2 cellular contexts compared by ENCODE assay signal in the genomic region with DNA sequence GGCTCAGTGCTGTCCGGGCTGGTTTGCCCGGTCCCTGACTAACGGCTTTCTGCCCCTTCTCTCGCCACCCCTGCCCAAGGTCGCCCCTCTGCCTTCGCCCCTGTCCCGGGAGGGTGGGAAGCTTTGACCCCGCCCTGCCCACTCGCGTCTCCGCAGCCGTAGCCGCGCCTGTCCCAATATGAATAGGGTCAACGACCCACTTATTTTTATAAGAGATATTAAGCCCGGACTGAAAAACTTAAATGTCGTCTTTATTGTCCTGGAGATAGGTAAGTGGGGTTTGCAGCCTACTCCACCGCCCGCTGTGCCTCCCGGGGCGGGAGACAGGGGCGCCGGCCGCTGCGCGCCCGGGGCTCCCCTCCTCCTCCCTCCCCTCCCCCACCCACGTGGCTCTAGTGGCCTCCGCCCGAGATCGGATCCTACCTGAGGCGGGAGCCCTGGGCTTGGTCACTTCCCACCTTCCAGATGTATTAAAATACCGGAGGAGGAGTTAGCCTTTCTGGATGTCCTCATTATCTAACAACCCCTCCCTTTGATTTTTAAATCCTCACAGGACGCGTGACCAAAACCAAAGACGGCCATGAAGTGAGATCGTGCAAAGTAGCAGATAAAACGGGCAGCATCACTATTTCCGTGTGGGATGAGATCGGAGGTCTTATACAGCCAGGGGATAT.
TF ChIP-seq lines count a peak whose summit lies in the region.

No MANE protein-coding gene starts in this region.

TF ChIP-seq in WTC11, 78 proteins besides CTCF, POLR2A, EP300 and RAD21:
- TF ChIP-seq TEAD1 (CRISPR knock-in tag; IDR thresholded peaks at IDR 0.05) (no peak), OVOL2 (CRISPR knock-in tag; IDR thresholded peaks at IDR 0.05; ENCODE audit: borderline replicate concordance) (no peak), ESRRA (CRISPR knock-in tag; IDR thresholded peaks at IDR 0.05; ENCODE audit: borderline replicate concordance) (no peak), ZNF423 (CRISPR knock-in tag; IDR thresholded peaks at IDR 0.05) (peak; percentile 91), TP53 (CRISPR knock-in tag; IDR thresholded peaks at IDR 0.05) (no peak)
- TF ChIP-seq, protein P1, sequence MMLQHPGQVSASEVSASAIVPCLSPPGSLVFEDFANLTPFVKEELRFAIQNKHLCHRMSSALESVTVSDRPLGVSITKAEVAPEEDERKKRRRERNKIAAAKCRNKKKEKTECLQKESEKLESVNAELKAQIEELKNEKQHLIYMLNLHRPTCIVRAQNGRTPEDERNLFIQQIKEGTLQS (CRISPR knock-in tag; conservative IDR thresholded peaks at IDR 0.05), result no peak
- TF ChIP-seq, protein P2, sequence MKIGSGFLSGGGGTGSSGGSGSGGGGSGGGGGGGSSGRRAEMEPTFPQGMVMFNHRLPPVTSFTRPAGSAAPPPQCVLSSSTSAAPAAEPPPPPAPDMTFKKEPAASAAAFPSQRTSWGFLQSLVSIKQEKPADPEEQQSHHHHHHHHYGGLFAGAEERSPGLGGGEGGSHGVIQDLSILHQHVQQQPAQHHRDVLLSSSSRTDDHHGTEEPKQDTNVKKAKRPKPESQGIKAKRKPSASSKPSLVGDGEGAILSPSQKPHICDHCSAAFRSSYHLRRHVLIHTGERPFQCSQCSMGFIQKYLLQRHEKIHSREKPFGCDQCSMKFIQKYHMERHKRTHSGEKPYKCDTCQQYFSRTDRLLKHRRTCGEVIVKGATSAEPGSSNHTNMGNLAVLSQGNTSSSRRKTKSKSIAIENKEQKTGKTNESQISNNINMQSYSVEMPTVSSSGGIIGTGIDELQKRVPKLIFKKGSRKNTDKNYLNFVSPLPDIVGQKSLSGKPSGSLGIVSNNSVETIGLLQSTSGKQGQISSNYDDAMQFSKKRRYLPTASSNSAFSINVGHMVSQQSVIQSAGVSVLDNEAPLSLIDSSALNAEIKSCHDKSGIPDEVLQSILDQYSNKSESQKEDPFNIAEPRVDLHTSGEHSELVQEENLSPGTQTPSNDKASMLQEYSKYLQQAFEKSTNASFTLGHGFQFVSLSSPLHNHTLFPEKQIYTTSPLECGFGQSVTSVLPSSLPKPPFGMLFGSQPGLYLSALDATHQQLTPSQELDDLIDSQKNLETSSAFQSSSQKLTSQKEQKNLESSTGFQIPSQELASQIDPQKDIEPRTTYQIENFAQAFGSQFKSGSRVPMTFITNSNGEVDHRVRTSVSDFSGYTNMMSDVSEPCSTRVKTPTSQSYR (CRISPR knock-in tag; IDR thresholded peaks at IDR 0.05), result no peak
- TF ChIP-seq, protein P3, sequence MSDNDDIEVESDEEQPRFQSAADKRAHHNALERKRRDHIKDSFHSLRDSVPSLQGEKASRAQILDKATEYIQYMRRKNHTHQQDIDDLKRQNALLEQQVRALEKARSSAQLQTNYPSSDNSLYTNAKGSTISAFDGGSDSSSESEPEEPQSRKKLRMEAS (CRISPR knock-in tag; IDR thresholded peaks at IDR 0.05), result peak; percentile 26; the same call in 1 of the 2 replicates
- TF ChIP-seq, protein P4, sequence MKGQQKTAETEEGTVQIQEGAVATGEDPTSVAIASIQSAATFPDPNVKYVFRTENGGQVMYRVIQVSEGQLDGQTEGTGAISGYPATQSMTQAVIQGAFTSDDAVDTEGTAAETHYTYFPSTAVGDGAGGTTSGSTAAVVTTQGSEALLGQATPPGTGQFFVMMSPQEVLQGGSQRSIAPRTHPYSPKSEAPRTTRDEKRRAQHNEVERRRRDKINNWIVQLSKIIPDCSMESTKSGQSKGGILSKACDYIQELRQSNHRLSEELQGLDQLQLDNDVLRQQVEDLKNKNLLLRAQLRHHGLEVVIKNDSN (CRISPR knock-in tag; IDR thresholded peaks at IDR 0.05), result 0 out of 2 replicates have a peak, but pooled peaks have one; percentile 21
- TF ChIP-seq, protein P5, sequence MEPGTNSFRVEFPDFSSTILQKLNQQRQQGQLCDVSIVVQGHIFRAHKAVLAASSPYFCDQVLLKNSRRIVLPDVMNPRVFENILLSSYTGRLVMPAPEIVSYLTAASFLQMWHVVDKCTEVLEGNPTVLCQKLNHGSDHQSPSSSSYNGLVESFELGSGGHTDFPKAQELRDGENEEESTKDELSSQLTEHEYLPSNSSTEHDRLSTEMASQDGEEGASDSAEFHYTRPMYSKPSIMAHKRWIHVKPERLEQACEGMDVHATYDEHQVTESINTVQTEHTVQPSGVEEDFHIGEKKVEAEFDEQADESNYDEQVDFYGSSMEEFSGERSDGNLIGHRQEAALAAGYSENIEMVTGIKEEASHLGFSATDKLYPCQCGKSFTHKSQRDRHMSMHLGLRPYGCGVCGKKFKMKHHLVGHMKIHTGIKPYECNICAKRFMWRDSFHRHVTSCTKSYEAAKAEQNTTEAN (CRISPR knock-in tag; IDR thresholded peaks at IDR 0.05), result no peak

TF ChIP-seq in HepG2, 621 proteins besides CTCF, POLR2A, EP300 and RAD21 (continues in another document):
- TF ChIP-seq ZNF143 (CRISPR knock-in tag; IDR thresholded peaks at IDR 0.05) (no peak), GTF3A (CRISPR knock-in tag; conservative IDR thresholded peaks at IDR 0.05) (no peak), AKAP8 (CRISPR knock-in tag; IDR thresholded peaks at IDR 0.05) (no peak), ZNF670 (CRISPR knock-in tag; IDR thresholded peaks at IDR 0.05; ENCODE audit: borderline replicate concordance) (peak; percentile 20; the same call in 1 of the 2 replicates), ZNF274 (CRISPR knock-in tag; IDR thresholded peaks at IDR 0.05) (no peak), ZNF564 (CRISPR knock-in tag; IDR thresholded peaks at IDR 0.05) (no peak), ZFP90 (CRISPR knock-in tag; IDR thresholded peaks at IDR 0.05; ENCODE audit: borderline replicate concordance) (no peak), PTBP1 (IDR thresholded peaks at IDR 0.05; ENCODE audit: low read depth, low read length, poor library complexity, severe bottlenecking) (no peak), ELF3 (CRISPR knock-in tag; IDR thresholded peaks at IDR 0.05) (no peak), AGO2 (optimal IDR thresholded peaks at IDR 0.05; ENCODE audit: low read depth, low read length) (peak; percentile 83), HMGA1 (CRISPR knock-in tag; conservative IDR thresholded peaks at IDR 0.05) (no peak), ATF7 (IDR thresholded peaks at IDR 0.05) (no peak), ATF7 (CRISPR knock-in tag; IDR thresholded peaks at IDR 0.05) (0 out of 2 replicates have a peak, but pooled peaks have one; percentile 11)
- TF ChIP-seq, protein P6, sequence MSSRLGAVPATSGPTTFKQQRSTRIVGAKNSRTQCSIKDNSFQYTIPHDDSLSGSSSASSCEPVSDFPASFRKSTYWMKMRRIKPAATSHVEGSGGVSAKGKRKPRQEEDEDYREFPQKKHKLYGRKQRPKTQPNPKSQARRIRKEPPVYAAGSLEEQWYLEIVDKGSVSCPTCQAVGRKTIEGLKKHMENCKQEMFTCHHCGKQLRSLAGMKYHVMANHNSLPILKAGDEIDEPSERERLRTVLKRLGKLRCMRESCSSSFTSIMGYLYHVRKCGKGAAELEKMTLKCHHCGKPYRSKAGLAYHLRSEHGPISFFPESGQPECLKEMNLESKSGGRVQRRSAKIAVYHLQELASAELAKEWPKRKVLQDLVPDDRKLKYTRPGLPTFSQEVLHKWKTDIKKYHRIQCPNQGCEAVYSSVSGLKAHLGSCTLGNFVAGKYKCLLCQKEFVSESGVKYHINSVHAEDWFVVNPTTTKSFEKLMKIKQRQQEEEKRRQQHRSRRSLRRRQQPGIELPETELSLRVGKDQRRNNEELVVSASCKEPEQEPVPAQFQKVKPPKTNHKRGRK (CRISPR knock-in tag; IDR thresholded peaks at IDR 0.05), result no peak
- TF ChIP-seq, protein P7, sequence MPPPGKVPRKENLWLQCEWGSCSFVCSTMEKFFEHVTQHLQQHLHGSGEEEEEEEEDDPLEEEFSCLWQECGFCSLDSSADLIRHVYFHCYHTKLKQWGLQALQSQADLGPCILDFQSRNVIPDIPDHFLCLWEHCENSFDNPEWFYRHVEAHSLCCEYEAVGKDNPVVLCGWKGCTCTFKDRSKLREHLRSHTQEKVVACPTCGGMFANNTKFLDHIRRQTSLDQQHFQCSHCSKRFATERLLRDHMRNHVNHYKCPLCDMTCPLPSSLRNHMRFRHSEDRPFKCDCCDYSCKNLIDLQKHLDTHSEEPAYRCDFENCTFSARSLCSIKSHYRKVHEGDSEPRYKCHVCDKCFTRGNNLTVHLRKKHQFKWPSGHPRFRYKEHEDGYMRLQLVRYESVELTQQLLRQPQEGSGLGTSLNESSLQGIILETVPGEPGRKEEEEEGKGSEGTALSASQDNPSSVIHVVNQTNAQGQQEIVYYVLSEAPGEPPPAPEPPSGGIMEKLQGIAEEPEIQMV (CRISPR knock-in tag; IDR thresholded peaks at IDR 0.05; ENCODE audit: low read depth), result no peak
- TF ChIP-seq, protein P8, sequence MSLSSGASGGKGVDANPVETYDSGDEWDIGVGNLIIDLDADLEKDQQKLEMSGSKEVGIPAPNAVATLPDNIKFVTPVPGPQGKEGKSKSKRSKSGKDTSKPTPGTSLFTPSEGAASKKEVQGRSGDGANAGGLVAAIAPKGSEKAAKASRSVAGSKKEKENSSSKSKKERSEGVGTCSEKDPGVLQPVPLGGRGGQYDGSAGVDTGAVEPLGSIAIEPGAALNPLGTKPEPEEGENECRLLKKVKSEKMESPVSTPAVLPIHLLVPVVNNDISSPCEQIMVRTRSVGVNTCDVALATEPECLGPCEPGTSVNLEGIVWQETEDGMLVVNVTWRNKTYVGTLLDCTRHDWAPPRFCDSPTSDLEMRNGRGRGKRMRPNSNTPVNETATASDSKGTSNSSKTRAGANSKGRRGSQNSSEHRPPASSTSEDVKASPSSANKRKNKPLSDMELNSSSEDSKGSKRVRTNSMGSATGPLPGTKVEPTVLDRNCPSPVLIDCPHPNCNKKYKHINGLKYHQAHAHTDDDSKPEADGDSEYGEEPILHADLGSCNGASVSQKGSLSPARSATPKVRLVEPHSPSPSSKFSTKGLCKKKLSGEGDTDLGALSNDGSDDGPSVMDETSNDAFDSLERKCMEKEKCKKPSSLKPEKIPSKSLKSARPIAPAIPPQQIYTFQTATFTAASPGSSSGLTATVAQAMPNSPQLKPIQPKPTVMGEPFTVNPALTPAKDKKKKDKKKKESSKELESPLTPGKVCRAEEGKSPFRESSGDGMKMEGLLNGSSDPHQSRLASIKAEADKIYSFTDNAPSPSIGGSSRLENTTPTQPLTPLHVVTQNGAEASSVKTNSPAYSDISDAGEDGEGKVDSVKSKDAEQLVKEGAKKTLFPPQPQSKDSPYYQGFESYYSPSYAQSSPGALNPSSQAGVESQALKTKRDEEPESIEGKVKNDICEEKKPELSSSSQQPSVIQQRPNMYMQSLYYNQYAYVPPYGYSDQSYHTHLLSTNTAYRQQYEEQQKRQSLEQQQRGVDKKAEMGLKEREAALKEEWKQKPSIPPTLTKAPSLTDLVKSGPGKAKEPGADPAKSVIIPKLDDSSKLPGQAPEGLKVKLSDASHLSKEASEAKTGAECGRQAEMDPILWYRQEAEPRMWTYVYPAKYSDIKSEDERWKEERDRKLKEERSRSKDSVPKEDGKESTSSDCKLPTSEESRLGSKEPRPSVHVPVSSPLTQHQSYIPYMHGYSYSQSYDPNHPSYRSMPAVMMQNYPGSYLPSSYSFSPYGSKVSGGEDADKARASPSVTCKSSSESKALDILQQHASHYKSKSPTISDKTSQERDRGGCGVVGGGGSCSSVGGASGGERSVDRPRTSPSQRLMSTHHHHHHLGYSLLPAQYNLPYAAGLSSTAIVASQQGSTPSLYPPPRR (CRISPR knock-in tag; IDR thresholded peaks at IDR 0.05; ENCODE audit: borderline replicate concordance), result no peak
- TF ChIP-seq, protein P9, sequence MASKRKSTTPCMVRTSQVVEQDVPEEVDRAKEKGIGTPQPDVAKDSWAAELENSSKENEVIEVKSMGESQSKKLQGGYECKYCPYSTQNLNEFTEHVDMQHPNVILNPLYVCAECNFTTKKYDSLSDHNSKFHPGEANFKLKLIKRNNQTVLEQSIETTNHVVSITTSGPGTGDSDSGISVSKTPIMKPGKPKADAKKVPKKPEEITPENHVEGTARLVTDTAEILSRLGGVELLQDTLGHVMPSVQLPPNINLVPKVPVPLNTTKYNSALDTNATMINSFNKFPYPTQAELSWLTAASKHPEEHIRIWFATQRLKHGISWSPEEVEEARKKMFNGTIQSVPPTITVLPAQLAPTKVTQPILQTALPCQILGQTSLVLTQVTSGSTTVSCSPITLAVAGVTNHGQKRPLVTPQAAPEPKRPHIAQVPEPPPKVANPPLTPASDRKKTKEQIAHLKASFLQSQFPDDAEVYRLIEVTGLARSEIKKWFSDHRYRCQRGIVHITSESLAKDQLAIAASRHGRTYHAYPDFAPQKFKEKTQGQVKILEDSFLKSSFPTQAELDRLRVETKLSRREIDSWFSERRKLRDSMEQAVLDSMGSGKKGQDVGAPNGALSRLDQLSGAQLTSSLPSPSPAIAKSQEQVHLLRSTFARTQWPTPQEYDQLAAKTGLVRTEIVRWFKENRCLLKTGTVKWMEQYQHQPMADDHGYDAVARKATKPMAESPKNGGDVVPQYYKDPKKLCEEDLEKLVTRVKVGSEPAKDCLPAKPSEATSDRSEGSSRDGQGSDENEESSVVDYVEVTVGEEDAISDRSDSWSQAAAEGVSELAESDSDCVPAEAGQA (IDR thresholded peaks at IDR 0.05; ENCODE audit: low read depth), result no peak
- TF ChIP-seq, protein P9 (CRISPR knock-in tag; IDR thresholded peaks at IDR 0.05; ENCODE audit: borderline replicate concordance), result no peak
- TF ChIP-seq, protein P10, sequence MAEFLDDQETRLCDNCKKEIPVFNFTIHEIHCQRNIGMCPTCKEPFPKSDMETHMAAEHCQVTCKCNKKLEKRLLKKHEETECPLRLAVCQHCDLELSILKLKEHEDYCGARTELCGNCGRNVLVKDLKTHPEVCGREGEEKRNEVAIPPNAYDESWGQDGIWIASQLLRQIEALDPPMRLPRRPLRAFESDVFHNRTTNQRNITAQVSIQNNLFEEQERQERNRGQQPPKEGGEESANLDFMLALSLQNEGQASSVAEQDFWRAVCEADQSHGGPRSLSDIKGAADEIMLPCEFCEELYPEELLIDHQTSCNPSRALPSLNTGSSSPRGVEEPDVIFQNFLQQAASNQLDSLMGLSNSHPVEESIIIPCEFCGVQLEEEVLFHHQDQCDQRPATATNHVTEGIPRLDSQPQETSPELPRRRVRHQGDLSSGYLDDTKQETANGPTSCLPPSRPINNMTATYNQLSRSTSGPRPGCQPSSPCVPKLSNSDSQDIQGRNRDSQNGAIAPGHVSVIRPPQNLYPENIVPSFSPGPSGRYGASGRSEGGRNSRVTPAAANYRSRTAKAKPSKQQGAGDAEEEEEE (CRISPR knock-in tag; IDR thresholded peaks at IDR 0.05; ENCODE audit: borderline replicate concordance), result no peak
